ENCODE assay signal across 11 cellular contexts in the genomic region with DNA sequence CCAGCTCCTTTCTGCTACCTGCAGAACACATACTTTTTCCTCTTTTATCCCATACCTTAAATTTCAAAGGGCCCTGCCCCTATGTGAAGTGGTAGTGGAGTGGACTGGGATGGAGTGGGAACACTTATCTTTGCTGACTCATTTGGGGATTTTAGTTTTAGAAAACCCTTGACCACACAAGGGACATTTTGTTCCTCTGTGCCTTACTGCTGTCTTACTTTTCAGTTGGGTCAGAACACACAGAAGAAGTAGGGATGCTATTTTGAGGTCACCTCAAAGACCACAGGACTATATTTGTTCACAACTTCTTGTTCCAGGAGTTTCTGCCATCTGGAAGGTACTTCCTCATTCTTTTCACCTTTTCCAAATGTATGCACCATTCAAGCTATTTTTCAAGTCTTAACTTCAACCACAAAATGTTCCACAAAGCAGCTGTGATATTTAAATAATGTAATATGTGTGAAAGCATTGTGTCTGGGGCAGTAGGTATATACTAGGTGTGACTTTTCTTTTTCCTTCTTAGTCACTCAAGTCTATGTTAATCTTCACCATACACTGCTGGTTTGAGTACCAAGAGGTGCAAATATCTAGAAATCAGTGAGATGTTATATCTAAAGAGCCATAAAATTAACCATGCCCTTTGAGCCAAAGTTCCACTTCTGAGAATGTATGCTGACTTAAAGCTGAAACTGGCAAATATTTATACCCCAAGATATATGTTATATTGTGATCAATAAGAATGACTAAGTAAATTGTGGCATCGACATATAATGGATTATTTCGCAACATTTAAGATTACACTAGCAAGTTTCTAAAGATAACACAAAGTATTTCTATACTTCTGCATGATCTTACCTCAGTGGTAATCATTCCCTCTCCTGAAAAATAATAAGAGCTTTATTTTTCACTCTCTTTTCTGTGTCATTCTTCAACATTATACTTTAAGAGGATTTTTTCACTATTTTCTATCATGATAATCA.
DNase-seq lines count a peak whose midpoint lies in the region; ATAC-seq and TF ChIP-seq lines count a peak whose summit lies in the region.
"Had no signal": no experiment of that assay in that cellular context is flagged by ENCODE, and none has a peak within 500 bp of the region (broad histone marks: within the 10 kb centered on the region; RNA-seq: fewer than 3 reads in every experiment).

No MANE protein-coding gene starts in this region.

- TF ChIP-seq CTCF in fibroblast of pulmonary artery (IDR thresholded peaks at IDR 0.05; ENCODE audit: low read length, missing control alignments), result no peak

- H3K4me3 ChIP-seq in fibroblast of pulmonary artery (replicated peaks; ENCODE audit: low read depth, low read length), result no peak overlapping the region
- H3K4me3 ChIP-seq: cardiac muscle cell, smooth muscle cell had no signal

- intact Hi-C loops in left colon (cut with DNase I, micrococcal nuclease), result no loop called here

- ATAC-seq in GM18870 (IDR thresholded peaks at IDR 0.05; ENCODE audit: unreplicated experiment) (peak; percentile 96), HG02588 (IDR thresholded peaks at IDR 0.05; ENCODE audit: unreplicated experiment) (peak; percentile 90), HG03575 (IDR thresholded peaks at IDR 0.05; ENCODE audit: extremely low read depth, insufficient number of reproducible peaks, low FRiP score, unreplicated experiment) (peak; percentile 93), left colon (no peak)

- DNase-seq in fibroblast of pulmonary artery (ENCODE audit: low read depth), result peak; percentile 7
- DNase-seq in left colon, result no peak
- DNase-seq in G401 (ENCODE audit: low spot score), result no peak
- DNase-seq in NCI-H187 (lab: John Stamatoyannopoulos, UW), result no peak
- DNase-seq in kidney glomerular epithelial cell (lab: John Stamatoyannopoulos, UW), result no peak
- DNase-seq: NCI-H1436 treated with DMSO at 0.1 percent for 48 hours had no signal

- in situ Hi-C loops in G401 (cut with HindIII; ENCODE audit: low sequenced_read_pairs), result no loop called here
